Comparison of ENCODE assay signal across 8 cellular contexts in the genomic region with DNA sequence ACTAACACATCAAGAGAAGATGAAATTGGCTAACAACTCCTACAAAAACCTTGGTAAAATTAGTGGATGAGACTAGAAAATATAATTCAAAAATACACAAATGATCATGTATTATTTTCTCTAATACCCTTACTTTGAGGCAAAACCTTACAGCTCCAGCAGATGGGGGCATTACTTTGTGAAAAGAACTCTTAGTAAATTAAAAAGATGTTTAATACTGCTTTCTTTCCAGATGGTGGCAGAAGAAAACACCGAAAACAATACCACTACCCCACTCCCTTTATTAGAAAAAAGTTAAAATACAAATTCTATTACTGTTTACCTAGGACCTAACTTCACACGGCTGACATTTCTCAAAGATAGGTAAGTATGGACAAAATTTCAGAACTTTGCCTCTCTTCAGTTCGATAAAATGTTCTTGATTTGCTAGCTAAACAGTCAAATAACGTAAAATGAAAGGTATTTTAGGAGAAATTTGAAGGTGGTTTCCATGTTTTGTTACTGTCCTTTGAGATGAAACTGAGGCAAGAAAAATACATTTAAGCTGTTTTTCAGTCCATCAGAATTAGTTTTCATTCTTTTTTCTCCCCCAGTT. TPM values are rescaled to one million over a fixed set of nuclear protein-coding genes. Genes with fewer than 3 reads are reported as not detected.
DNase-seq lines count a peak whose midpoint lies in the region; ATAC-seq and TF ChIP-seq lines count a peak whose summit lies in the region.

No MANE protein-coding gene starts in this region.

- intact Hi-C loops in mammary epithelial cell (cut with micrococcal nuclease) = loop anchor here (1.0 kb wide), 2 partner anchors 519 to 1000 kb away; no protein-coding TSS in a partner anchor
- intact Hi-C loops in left lung (cut with DNase I) = loop anchor here in 1 of 2 donors (5.0 kb wide), 1 partner anchor 517 kb away; no protein-coding TSS in a partner anchor

- no peak for TF ChIP-seq EP300 in suprapubic skin (IDR thresholded peaks at IDR 0.05)

- no peak overlapping the region for H2AFZ ChIP-seq in mammary epithelial cell (ENCODE audit: low read depth, low read length)

- DNase-seq in DMS 273 (lab: John Stamatoyannopoulos, UW; ENCODE audit: unreplicated experiment) (peak; percentile 73), NCI-H526 treated with DMSO at 0.1 percent for 48 hours (lab: John Stamatoyannopoulos, UW) (peak; percentile 30), mammary epithelial cell (peak; percentile 10), left lung (no peak), suprapubic skin (ENCODE audit: low spot score in 2 of 2) (no peak)
- DNase-seq in activated naive CD4-positive, alpha-beta T cell treated with anti-CD3 and anti-CD28 coated beads, Interleukin-2, amount 50 U/mL, for 72 hours (ENCODE audit: low spot score in 2 of 2) = no peak

- H3K27ac ChIP-seq in mammary epithelial cell (ENCODE audit: insufficient read depth, low read depth, low read length) (no peak overlapping the region), left lung (no peak overlapping the region), suprapubic skin (no peak overlapping the region)

- H3K36me3 ChIP-seq in mammary epithelial cell (ENCODE audit: insufficient read depth, low read length) = no peaks in the 10 kb centered on the region
- no peaks in the 10 kb centered on the region for H3K36me3 ChIP-seq in left lung
- no peaks in the 10 kb centered on the region for H3K36me3 ChIP-seq in suprapubic skin

- peak; percentile 31 to 57 for TF ChIP-seq CTCF in mammary epithelial cell (conservative IDR thresholded peaks at IDR 0.05 in 1 of 2, IDR thresholded peaks at IDR 0.05 in 1 of 2; ENCODE audit: extremely low read depth in 1 of 2, insufficient read depth in 1 of 2, low read depth in 1 of 2, low read length in 2 of 2)
- TF ChIP-seq CTCF in left lung (IDR thresholded peaks at IDR 0.05) = peak; percentile 27 to 65
- peak in 1 of 2 donors; percentile 47 for TF ChIP-seq CTCF in suprapubic skin (IDR thresholded peaks at IDR 0.05)

- peaks cover 78% of the 10 kb centered on the region for H3K79me2 ChIP-seq in mammary epithelial cell (ENCODE audit: insufficient read depth, low read length)

- in situ Hi-C loops in mammary epithelial cell (cut with MboI; ENCODE audit: low sequenced_read_pairs in 2 of 2) = loop anchor here (25.0 kb wide), 2 partner anchors 522 to 997 kb away; no protein-coding TSS in a partner anchor

- no TSS peak for BruUV-seq in mammary epithelial cell (replicated peaks; lab: Mats Ljungman, UMichigan)

- ATAC-seq in GM18861 (IDR thresholded peaks at IDR 0.05; ENCODE audit: unreplicated experiment) (peak; percentile 85), HG03095 (IDR thresholded peaks at IDR 0.05; ENCODE audit: unreplicated experiment) (peak; percentile 78), left lung (peak; percentile 93)
- ATAC-seq in activated naive CD4-positive, alpha-beta T cell treated with anti-CD3 and anti-CD28 coated beads, Interleukin-2, amount 50 U/mL, for 72 hours = no peak

- no peak for TF ChIP-seq POLR2A in suprapubic skin (IDR thresholded peaks at IDR 0.05)

- H3K4me2 ChIP-seq in mammary epithelial cell (ENCODE audit: insufficient read depth, low read depth, low read length) = no peak overlapping the region

- H3K9me3 ChIP-seq in mammary epithelial cell (replicated peaks; ENCODE audit: insufficient read depth, low read length) (no peaks in the 10 kb centered on the region), left lung (no peaks in the 10 kb centered on the region), suprapubic skin (no peaks in the 10 kb centered on the region)

- H3K27me3 ChIP-seq in mammary epithelial cell (ENCODE audit: insufficient read depth, low read length) (no peaks in the 10 kb centered on the region), left lung (no peaks in the 10 kb centered on the region), suprapubic skin (no peaks in the 10 kb centered on the region)

- H3K4me3 ChIP-seq in mammary epithelial cell (replicated peaks in 1 of 3; ENCODE audit: insufficient read depth in 1 of 3, low read depth in 2 of 3, low read length in 3 of 3) (no peak overlapping the region), left lung (no peak overlapping the region), suprapubic skin (no peak overlapping the region)

- H3K9ac ChIP-seq in mammary epithelial cell (ENCODE audit: insufficient read depth, low read length) = no peak overlapping the region

- no peaks in the 10 kb centered on the region for H4K20me1 ChIP-seq in mammary epithelial cell (ENCODE audit: insufficient read depth, low read length)

- H3K9me3 Mint-ChIP-seq in activated naive CD4-positive, alpha-beta T cell treated with anti-CD3 and anti-CD28 coated beads, Interleukin-2, amount 50 U/mL, for 72 hours = no peaks in the 10 kb centered on the region

- dilution Hi-C loops in mammary epithelial cell (cut with HindIII; ENCODE audit: low sequenced_read_pairs) = no loop called here

- H3K4me1 ChIP-seq in mammary epithelial cell (ENCODE audit: insufficient read depth, low read length) (no peaks in the 10 kb centered on the region), left lung (no peaks in the 10 kb centered on the region), suprapubic skin (no peaks in the 10 kb centered on the region)

- WGBS in mammary epithelial cell (ENCODE audit: low coverage, missing lambda C conversion rate) = 87% methylated on average over 4 of the region's 4 CpGs
- WGBS in suprapubic skin = 60% methylated on average over 4 of the region's 4 CpGs

- CTCF ChIA-PET in mammary epithelial cell (lab: Charles Lee; ENCODE audit: low non-redundant PET) = interaction anchor here (0.7 kb wide), 1 partner anchor 520 kb away, joined by 5 read pairs; no protein-coding TSS in a partner anchor

- peak overlapping the region in 1 of 2 donors; percentile 75 for H3K27ac Mint-ChIP-seq in activated naive CD4-positive, alpha-beta T cell treated with anti-CD3 and anti-CD28 coated beads, Interleukin-2, amount 50 U/mL, for 72 hours

- H3K36me3 Mint-ChIP-seq in activated naive CD4-positive, alpha-beta T cell treated with anti-CD3 and anti-CD28 coated beads, Interleukin-2, amount 50 U/mL, for 72 hours = peaks cover under 1 to 10% of the 10 kb centered on the region in 2 donors

RNA-seq across cellular contexts. Expression of a gene that starts 30.6 kb away (rescaled TPM):
- 10 to 100 TPM; 38.9 to 47.0 TPM for total RNA-seq in mammary epithelial cell
- polyA plus RNA-seq in mammary epithelial cell = 29.0 TPM
- polyA minus RNA-seq in mammary epithelial cell = 3.9 TPM
- 10 to 100 TPM; 36.1 to 36.2 TPM for total RNA-seq in left lung
- total RNA-seq in suprapubic skin = 10 to 100 TPM; 35.0 to 77.2 (median 57.4) TPM
- total RNA-seq in activated naive CD4-positive, alpha-beta T cell treated with anti-CD3 and anti-CD28 coated beads, Interleukin-2, amount 50 U/mL, for 72 hours = 10 to 100 TPM; 32.5 to 35.9 TPM

RNA-seq across cellular contexts. Expression of a gene that starts 31.0 kb away (rescaled TPM):
- 10 to 100 TPM; 32.3 to 40.8 TPM for total RNA-seq in mammary epithelial cell
- polyA plus RNA-seq in mammary epithelial cell = 14.1 TPM
- polyA minus RNA-seq in mammary epithelial cell = 6.9 TPM
- total RNA-seq in left lung = 10 to 100 TPM; 32.5 to 42.4 TPM
- total RNA-seq in suprapubic skin = 10 to 100 TPM; 11.9 to 51.9 (median 19.7) TPM
- 10 to 100 TPM; 37.7 to 47.9 TPM for total RNA-seq in activated naive CD4-positive, alpha-beta T cell treated with anti-CD3 and anti-CD28 coated beads, Interleukin-2, amount 50 U/mL, for 72 hours

Comparison
In these comparisons a context has a peak if more than half of its experiments do, and no peak if none do; other contexts are left out.
1. DNase-seq: peak in DMS 273 (single experiment), NCI-H526 treated with DMSO at 0.1 percent for 48 hours (single experiment) and mammary epithelial cell (single experiment); none in left lung (0 of 2), suprapubic skin (0 of 2) and activated naive CD4-positive, alpha-beta T cell treated with anti-CD3 and anti-CD28 coated beads, Interleukin-2, amount 50 U/mL, for 72 hours (0 of 2).
2. ATAC-seq: peak in GM18861 (single experiment), HG03095 (single experiment) and left lung (single experiment); none in activated naive CD4-positive, alpha-beta T cell treated with anti-CD3 and anti-CD28 coated beads, Interleukin-2, amount 50 U/mL, for 72 hours (0 of 2).